In the genomic region with DNA sequence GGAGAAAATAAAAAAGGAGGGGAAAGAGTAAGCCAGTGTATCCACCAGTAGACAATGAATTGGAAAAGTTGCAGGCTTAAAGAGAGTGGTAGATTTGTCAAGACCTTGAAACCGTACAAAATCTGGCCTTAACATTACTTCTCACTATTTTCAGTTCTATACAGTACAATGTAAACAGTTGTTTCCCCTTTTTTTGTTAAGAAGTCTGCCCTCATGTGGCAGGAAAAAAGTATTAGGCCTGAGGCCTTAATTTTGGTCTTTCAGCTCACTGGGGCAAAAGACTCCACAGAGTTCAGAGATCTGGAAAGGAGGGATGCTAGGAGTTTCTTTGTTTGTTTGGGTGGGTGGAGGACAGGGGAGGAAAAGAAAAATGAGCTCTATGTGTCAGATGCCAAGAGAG, we compare ENCODE assay signal across 8 cellular contexts.
A peak's percentile ranks its signal among the peaks of the same experiment; 100 is the strongest.
DNase-seq lines count a peak whose midpoint lies in the region; ATAC-seq and TF ChIP-seq lines count a peak whose summit lies in the region.

No MANE protein-coding gene starts in this region.

- ATAC-seq in Right ventricle myocardium inferior = no peak
- peak; percentile 69 for ATAC-seq in HG02642 (IDR thresholded peaks at IDR 0.05; ENCODE audit: poor library complexity, unreplicated experiment)
- no peak for ATAC-seq in activated naive CD8-positive, alpha-beta T cell treated with anti-CD3 and anti-CD28 coated beads, Interleukin-2, amount 50 U/mL, for 24 hours

- H3K79me2 ChIP-seq in OCI-LY3 (ENCODE audit: low read length) = no peaks in the 10 kb centered on the region

- no CpG with 5 or more reads among the region's 1 CpG for WGBS in neuronal stem cell (ENCODE audit: extremely low coverage in 2 of 2, insufficient read length in 2 of 2, insufficient replicate concordance in 1 of 2), 2 donors

- H3K4me1 ChIP-seq in left ventricle myocardium inferior (no peaks in the 10 kb centered on the region), OCI-LY3 (ENCODE audit: low read length) (peaks cover 3% of the 10 kb centered on the region; the same call in 1 of the 2 replicates), neuronal stem cell (ENCODE audit: control insufficient read depth in 2 of 2, insufficient read depth in 1 of 2, low read depth in 1 of 2, low read length in 2 of 2) (peaks cover 2 to 4% of the 10 kb centered on the region in 2 donors)

- peaks cover 2% of the 10 kb centered on the region for H3K4me1 Mint-ChIP-seq in activated naive CD8-positive, alpha-beta T cell treated with anti-CD3 and anti-CD28 coated beads, Interleukin-2, amount 50 U/mL, for 24 hours

- intact Hi-C loops in left ventricle myocardium inferior (cut with micrococcal nuclease) = no loop called here
- intact Hi-C loops in Right ventricle myocardium inferior (cut with DNase I) = no loop called here

- H3K36me3 ChIP-seq in left ventricle myocardium inferior (no peaks in the 10 kb centered on the region), OCI-LY3 (replicated peaks; ENCODE audit: low read depth, low read length) (no peaks in the 10 kb centered on the region), neuronal stem cell (replicated peaks in 1 of 2; ENCODE audit: control insufficient read depth in 2 of 2, insufficient read depth in 2 of 2, low read length in 2 of 2) (no peaks in the 10 kb centered on the region)

- H3K9ac ChIP-seq in OCI-LY3 (ENCODE audit: low read length) = no peak overlapping the region
- H3K9ac ChIP-seq in neuronal stem cell (ENCODE audit: low read depth, low read length, poor library complexity) = no peak overlapping the region

- H3K9me3 ChIP-seq in left ventricle myocardium inferior (replicated peaks) = no peaks in the 10 kb centered on the region
- no peaks in the 10 kb centered on the region for H3K9me3 ChIP-seq in OCI-LY3 (ENCODE audit: insufficient read depth, low read length)
- H3K9me3 ChIP-seq in neuronal stem cell (replicated peaks in 1 of 2; ENCODE audit: control insufficient read depth in 2 of 2, insufficient read depth in 1 of 2, low read depth in 1 of 2, low read length in 2 of 2) = no peaks in the 10 kb centered on the region

- H3K23ac ChIP-seq in neuronal stem cell (ENCODE audit: low read depth, low read length, poor library complexity) = no peak overlapping the region

- no peak overlapping the region for H3K14ac ChIP-seq in neuronal stem cell (ENCODE audit: low read length)

- H3K4me3 Mint-ChIP-seq in activated naive CD8-positive, alpha-beta T cell treated with anti-CD3 and anti-CD28 coated beads, Interleukin-2, amount 50 U/mL, for 24 hours = no peak overlapping the region

- no peaks in the 10 kb centered on the region for H3K27me3 ChIP-seq in left ventricle myocardium inferior (ENCODE audit: low read depth)
- no peaks in the 10 kb centered on the region for H3K27me3 ChIP-seq in OCI-LY3 (ENCODE audit: low read depth, low read length)
- peaks cover 0 to 41% (median 0%) of the 10 kb centered on the region in 3 experiments for H3K27me3 ChIP-seq in neuronal stem cell (ENCODE audit: control insufficient read depth in 3 of 3, insufficient read depth in 3 of 3, low read depth in 1 of 3, low read length in 3 of 3)

- no peaks in the 10 kb centered on the region for H3K36me3 Mint-ChIP-seq in activated naive CD8-positive, alpha-beta T cell treated with anti-CD3 and anti-CD28 coated beads, Interleukin-2, amount 50 U/mL, for 24 hours (ENCODE audit: low read depth)

- H3K4me3 ChIP-seq in left ventricle myocardium inferior (no peak overlapping the region), OCI-LY3 (ENCODE audit: low read length) (no peak overlapping the region), neuronal stem cell (ENCODE audit: low read length in 2 of 2) (no peak overlapping the region)

- H3K79me1 ChIP-seq in neuronal stem cell (ENCODE audit: low read depth, low read length) = no peaks in the 10 kb centered on the region

- no peak overlapping the region for H2AK5ac ChIP-seq in neuronal stem cell (ENCODE audit: low read depth, low read length)

- no peak overlapping the region for H3K4ac ChIP-seq in neuronal stem cell (ENCODE audit: low read length)

- no peaks in the 10 kb centered on the region for H3K27me3 Mint-ChIP-seq in activated naive CD8-positive, alpha-beta T cell treated with anti-CD3 and anti-CD28 coated beads, Interleukin-2, amount 50 U/mL, for 24 hours

- H3K27ac Mint-ChIP-seq in activated naive CD8-positive, alpha-beta T cell treated with anti-CD3 and anti-CD28 coated beads, Interleukin-2, amount 50 U/mL, for 24 hours = no peak overlapping the region

- H3K9me3 Mint-ChIP-seq in activated naive CD8-positive, alpha-beta T cell treated with anti-CD3 and anti-CD28 coated beads, Interleukin-2, amount 50 U/mL, for 24 hours = no peaks in the 10 kb centered on the region

- H2AFZ ChIP-seq in OCI-LY3 (ENCODE audit: low read depth, low read length) = peak overlapping the region; percentile 82; the same call in 1 of the 2 replicates
- no peak overlapping the region for H2AFZ ChIP-seq in neuronal stem cell (ENCODE audit: low read length)

- no peak overlapping the region for H2BK120ac ChIP-seq in neuronal stem cell (ENCODE audit: low read depth, low read length)

- no peak overlapping the region for H2BK15ac ChIP-seq in neuronal stem cell (ENCODE audit: low read length)

- no peak overlapping the region for H3K18ac ChIP-seq in neuronal stem cell (ENCODE audit: low read length)

- no peak overlapping the region for H2BK5ac ChIP-seq in neuronal stem cell (ENCODE audit: low read length)

- H3K27ac ChIP-seq in left ventricle myocardium inferior (replicated peaks) = no peak overlapping the region
- H3K27ac ChIP-seq in OCI-LY3 (ENCODE audit: low read length) = no peak overlapping the region
- H3K27ac ChIP-seq in neuronal stem cell (replicated peaks; ENCODE audit: low read length) = no peak overlapping the region

- no peak overlapping the region for H2BK12ac ChIP-seq in neuronal stem cell (ENCODE audit: low read length)

- TF ChIP-seq CTCF in left ventricle myocardium inferior (IDR thresholded peaks at IDR 0.05; ENCODE audit: borderline replicate concordance) = peak; percentile 17
- TF ChIP-seq CTCF in OCI-LY3 (IDR thresholded peaks at IDR 0.05; ENCODE audit: low read depth, low read length) = peak; percentile 59

- H4K91ac ChIP-seq in neuronal stem cell (ENCODE audit: low read depth, low read length, poor library complexity) = no peak overlapping the region

- H4K8ac ChIP-seq in neuronal stem cell (ENCODE audit: low read depth, low read length) = no peak overlapping the region

- DNase-seq in left ventricle myocardium inferior (no peak), Right ventricle myocardium inferior (ENCODE audit: missing footprints) (no peak), iPS-NIHi7 (ENCODE audit: extremely low spot score) (peak; percentile 45), neuronal stem cell (ENCODE audit: low spot score) (no peak), NCI-H226 (no peak)
- DNase-seq in activated naive CD8-positive, alpha-beta T cell treated with anti-CD3 and anti-CD28 coated beads, Interleukin-2, amount 50 U/mL, for 24 hours = no peak

- no peaks in the 10 kb centered on the region for H4K20me1 ChIP-seq in OCI-LY3 (ENCODE audit: insufficient read depth, low read length)

- no peak overlapping the region for H3K4me2 ChIP-seq in OCI-LY3 (ENCODE audit: low read length)
- H3K4me2 ChIP-seq in neuronal stem cell (ENCODE audit: insufficient read depth, low read length, poor library complexity, severe bottlenecking) = no peak overlapping the region
